ENCODE assay signal across 2 cellular contexts in genomic region chr5:84274585-84275468, GRCh38.
TF ChIP-seq lines count a peak whose summit lies in the region.

No MANE protein-coding gene starts in this region.

TF ChIP-seq in IMR-90, 13 proteins besides CTCF, POLR2A, EP300 and RAD21:
- TF ChIP-seq MXI1 (IDR thresholded peaks at IDR 0.05; ENCODE audit: borderline replicate concordance, low read depth, low read length) (no peak), SMC3 (IDR thresholded peaks at IDR 0.05; ENCODE audit: low read depth, low read length) (peak; percentile 49)
TF ChIP-seq in IMR-90: peak in this region for 1.

TF ChIP-seq in HepG2, 621 proteins besides CTCF, POLR2A, EP300 and RAD21:
- TF ChIP-seq KAT2B (IDR thresholded peaks at IDR 0.05; ENCODE audit: borderline replicate concordance, low read depth, low read length) (no peak), ZBTB7B (CRISPR knock-in tag; IDR thresholded peaks at IDR 0.05) (no peak), SMC3 (IDR thresholded peaks at IDR 0.05; ENCODE audit: low read length) (peak; percentile 42; the same call in 1 of the 2 replicates), ZFP82 (CRISPR knock-in tag; IDR thresholded peaks at IDR 0.05; ENCODE audit: borderline replicate concordance) (no peak), CHD4 (IDR thresholded peaks at IDR 0.05; ENCODE audit: borderline replicate concordance, low read length) (no peak), ZNF253 (CRISPR knock-in tag; IDR thresholded peaks at IDR 0.05; ENCODE audit: borderline replicate concordance) (no peak), RNF2 (conservative IDR thresholded peaks at IDR 0.05; ENCODE audit: low read depth) (no peak), CHCHD3 (CRISPR knock-in tag; IDR thresholded peaks at IDR 0.05) (no peak), ZNF382 (CRISPR knock-in tag; IDR thresholded peaks at IDR 0.05; ENCODE audit: borderline replicate concordance) (no peak), PAWR (CRISPR knock-in tag; IDR thresholded peaks at IDR 0.05; ENCODE audit: borderline replicate concordance) (no peak), STAG1 (CRISPR knock-in tag; IDR thresholded peaks at IDR 0.05) (peak; percentile 24; the same call in 1 of the 2 replicates)
- TF ChIP-seq, protein P1, sequence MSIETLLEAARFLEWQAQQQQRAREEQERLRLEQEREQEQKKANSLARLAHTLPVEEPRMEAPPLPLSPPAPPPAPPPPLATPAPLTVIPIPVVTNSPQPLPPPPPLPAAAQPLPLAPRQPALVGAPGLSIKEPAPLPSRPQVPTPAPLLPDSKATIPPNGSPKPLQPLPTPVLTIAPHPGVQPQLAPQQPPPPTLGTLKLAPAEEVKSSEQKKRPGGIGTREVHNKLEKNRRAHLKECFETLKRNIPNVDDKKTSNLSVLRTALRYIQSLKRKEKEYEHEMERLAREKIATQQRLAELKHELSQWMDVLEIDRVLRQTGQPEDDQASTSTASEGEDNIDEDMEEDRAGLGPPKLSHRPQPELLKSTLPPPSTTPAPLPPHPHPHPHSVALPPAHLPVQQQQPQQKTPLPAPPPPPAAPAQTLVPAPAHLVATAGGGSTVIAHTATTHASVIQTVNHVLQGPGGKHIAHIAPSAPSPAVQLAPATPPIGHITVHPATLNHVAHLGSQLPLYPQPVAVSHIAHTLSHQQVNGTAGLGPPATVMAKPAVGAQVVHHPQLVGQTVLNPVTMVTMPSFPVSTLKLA (IDR thresholded peaks at IDR 0.05): no peak
